ENCODE assay signal across 8 cellular contexts in the genomic region with DNA sequence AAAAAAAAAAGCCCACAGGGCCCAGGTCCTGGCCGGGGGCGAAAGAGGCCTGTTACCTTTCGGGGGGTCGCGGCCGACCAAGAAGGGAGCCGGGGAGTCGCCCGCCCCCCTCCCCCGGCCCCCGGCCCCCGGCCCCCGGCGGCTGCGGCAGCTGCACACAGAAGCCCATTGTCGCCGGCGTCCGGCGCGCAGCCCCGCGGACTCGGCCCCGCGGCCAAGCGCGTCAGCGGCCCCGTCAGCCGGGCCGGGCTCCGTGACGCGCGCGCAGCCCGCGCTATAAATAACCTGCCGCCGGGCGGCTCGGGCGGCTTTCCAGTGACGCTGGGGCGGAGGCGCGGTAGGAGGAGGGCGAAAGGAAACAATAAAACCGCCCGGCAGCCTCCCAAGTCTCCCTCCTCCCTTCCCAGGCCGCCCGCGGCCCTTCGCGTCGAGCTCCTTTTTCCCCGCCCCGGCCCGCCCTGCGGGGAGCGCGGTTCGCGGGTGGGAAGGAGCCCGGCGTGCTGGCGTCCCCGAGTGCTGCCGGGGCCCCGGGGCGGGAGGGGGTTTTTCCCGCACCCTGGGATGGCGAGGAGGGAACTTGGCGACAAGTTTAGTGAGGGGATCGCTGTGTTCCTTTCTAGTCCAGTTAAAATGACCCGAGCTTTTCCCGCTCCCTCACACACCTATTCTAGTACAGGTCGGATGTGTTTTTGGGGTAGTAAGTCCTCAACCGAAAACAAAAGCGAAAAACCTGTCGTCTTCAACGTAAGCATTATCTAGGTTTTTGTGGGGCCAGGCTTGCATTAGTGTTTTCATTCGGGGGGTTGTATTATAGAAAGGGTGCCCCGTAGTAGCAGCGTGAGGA. TPM values are rescaled to one million over a fixed set of nuclear protein-coding genes. Genes with fewer than 3 reads are reported as not detected.
DNase-seq lines count a peak whose midpoint lies in the region; ATAC-seq, FAIRE-seq and TF ChIP-seq lines count a peak whose summit lies in the region.

No MANE protein-coding gene starts in this region.

- TSS peak; percentile 56 for BruUV-seq in HepG2 (replicated peaks; lab: Mats Ljungman, UMichigan)

- H3K4me1 Mint-ChIP-seq in activated CD4-positive, alpha-beta T cell treated with anti-CD3 and anti-CD28 coated beads, Interleukin-2, amount 10 ng/mL, durations not matched to agents 7 days and 5 days, result peaks cover 47% of the 10 kb centered on the region

- peak overlapping the region; percentile 95 for H3K4me3 Mint-ChIP-seq in activated CD4-positive, alpha-beta T cell treated with anti-CD3 and anti-CD28 coated beads, Interleukin-2, amount 10 ng/mL, durations not matched to agents 7 days and 5 days

- H3K4me2 ChIP-seq in HepG2 (ENCODE audit: low read depth, low read length), result peak overlapping the region; percentile 83

- no peak for TF ChIP-seq POLR2A in HepG2 (IDR thresholded peaks at IDR 0.05; ENCODE audit: insufficient read depth in 1 of 2, low read depth in 2 of 2, low read length in 2 of 2)

- POLR2A ChIA-PET in activated CD4-positive, alpha-beta T cell treated with anti-CD3 and anti-CD28 coated beads, Interleukin-2, amount 10 ng/mL, durations not matched to agents 7 days and 5 days (lab: Charles Lee), result interaction anchor here (0.7 to 1.0 kb wide), 2 partner anchors 8 to 180 kb away, joined by 3 to 6 read pairs; no protein-coding TSS in a partner anchor
- POLR2A ChIA-PET in HepG2 (lab: Yijun Ruan, JAX), result no interaction called here

- in situ Hi-C loops in HepG2 (cut with HindIII; ENCODE audit: extremely low pct_ligation_motif_present, low pct_unique_long_range_greater_than_20kb), result loop anchor here (10.0 to 25.0 kb wide), 2 partner anchors 712 to 845 kb away; no protein-coding TSS in a partner anchor

- H3K36me3 ChIP-seq in HepG2 (replicated peaks in 1 of 2; ENCODE audit: control insufficient read depth in 1 of 2, insufficient read depth in 2 of 2, low read length in 2 of 2), result no peaks in the 10 kb centered on the region

- H3K4me3 ChIP-seq in HepG2 (replicated peaks in 1 of 3; ENCODE audit: insufficient read depth in 1 of 3, low read depth in 2 of 3, low read length in 3 of 3), result peak overlapping the region; percentile 72 to 78 (median 77)

- CTCF ChIA-PET in activated CD4-positive, alpha-beta T cell treated with anti-CD3 and anti-CD28 coated beads, Interleukin-2, amount 10 ng/mL, durations not matched to agents 7 days and 5 days (lab: Charles Lee), result interaction anchor here (0.8 to 2.4 kb wide), 3 partner anchors 8 to 247 kb away, joined by 3 to 12 read pairs (median 5); no protein-coding TSS in a partner anchor
- CTCF ChIA-PET in HepG2 (lab: Yijun Ruan, JAX; ENCODE audit: low intra/inter-chr PET ratio, low total read pairs), result no interaction called here

- H3K79me2 ChIP-seq in HepG2 (ENCODE audit: insufficient read depth, low read length), result no peaks in the 10 kb centered on the region

- peak; percentile 97 for DNase-seq in AG20443 (ENCODE audit: low spot score)
- DNase-seq in NCI-H460 (ENCODE audit: extremely low read depth, low read depth), result peak; percentile 93
- DNase-seq in activated CD4-positive, alpha-beta T cell treated with anti-CD3 and anti-CD28 coated beads, Interleukin-2, amount 10 ng/mL, durations not matched to agents 7 days and 5 days, result peak; percentile 87
- peak; percentile 94 for DNase-seq in dedifferentiated amniotic fluid mesenchymal stem cell (ENCODE audit: extremely low spot score)
- DNase-seq in HepG2 (ENCODE audit: low spot score), result peak; percentile 48
- DNase-seq in stimulated activated CD4-positive, alpha-beta T cell treated with anti-CD3 and anti-CD28 coated beads, Interleukin-2, amount 100 ng/mL, for 4 hours (ENCODE audit: low read depth), result peak; percentile 89

- 0 out of 2 replicates have a peak, but pooled peaks have one; percentile 8 for TF ChIP-seq RAD21 in HepG2 (CRISPR knock-in tag; IDR thresholded peaks at IDR 0.05)

- TF ChIP-seq EP300 in HepG2 (IDR thresholded peaks at IDR 0.05; ENCODE audit: low read depth in 2 of 2, low read length in 2 of 2) (no peak), HepG2 (CRISPR knock-in tag; IDR thresholded peaks at IDR 0.05; ENCODE audit: borderline replicate concordance) (no peak)

- peak; percentile 42 for ATAC-seq in GM19043 (IDR thresholded peaks at IDR 0.05; ENCODE audit: low read depth, unreplicated experiment)
- ATAC-seq in HG03342 (IDR thresholded peaks at IDR 0.05; ENCODE audit: unreplicated experiment), result peak; percentile 51
- ATAC-seq in HepG2, result peak; percentile 91

- FAIRE-seq in HepG2 (lab: Jason Lieb, UNC), result no peak

- 9% methylated on average over 27 of the region's 86 CpGs for WGBS in HepG2 (ENCODE audit: low lambda C conversion rate)

- H3K9me3 ChIP-seq in HepG2 (ENCODE audit: low read length), result no peaks in the 10 kb centered on the region

- peaks cover 14% of the 10 kb centered on the region for H3K4me1 ChIP-seq in HepG2 (ENCODE audit: insufficient read depth, low read length)

- H2AFZ ChIP-seq in HepG2 (ENCODE audit: low read length), result peak overlapping the region; percentile 32

- intact Hi-C loops in HepG2 (cut with micrococcal nuclease; ENCODE audit: unreplicated experiment), result loop anchor here (2.0 kb wide), 1 partner anchor 58 kb away; no protein-coding TSS in a partner anchor

- H3K9ac ChIP-seq in HepG2 (ENCODE audit: insufficient read depth, low read depth, low read length), result peak overlapping the region; percentile 6; the same call in 1 of the 2 replicates

- no peak for TF ChIP-seq CTCF in HepG2 (CRISPR knock-in tag; IDR thresholded peaks at IDR 0.05)

- no peaks in the 10 kb centered on the region for H3K36me3 Mint-ChIP-seq in activated CD4-positive, alpha-beta T cell treated with anti-CD3 and anti-CD28 coated beads, Interleukin-2, amount 10 ng/mL, durations not matched to agents 7 days and 5 days (ENCODE audit: low read depth)

- H3K27me3 ChIP-seq in HepG2 (ENCODE audit: control insufficient read depth in 1 of 2, insufficient read depth in 2 of 2, low read length in 2 of 2), result peaks cover 3 to 37% of the 10 kb centered on the region in 2 experiments; a peak in 3 of 5 replicates

- no peaks in the 10 kb centered on the region for H3K27me3 Mint-ChIP-seq in activated CD4-positive, alpha-beta T cell treated with anti-CD3 and anti-CD28 coated beads, Interleukin-2, amount 10 ng/mL, durations not matched to agents 7 days and 5 days

- no peaks in the 10 kb centered on the region for H4K20me1 ChIP-seq in HepG2 (ENCODE audit: insufficient read depth, low read length)

- H3K9me3 Mint-ChIP-seq in activated CD4-positive, alpha-beta T cell treated with anti-CD3 and anti-CD28 coated beads, Interleukin-2, amount 10 ng/mL, durations not matched to agents 7 days and 5 days, result no peaks in the 10 kb centered on the region

- H3K27ac Mint-ChIP-seq in activated CD4-positive, alpha-beta T cell treated with anti-CD3 and anti-CD28 coated beads, Interleukin-2, amount 10 ng/mL, durations not matched to agents 7 days and 5 days, result peak overlapping the region; percentile 99

- no peak overlapping the region for H3K27ac ChIP-seq in HepG2 (ENCODE audit: extremely low read length, insufficient read depth, low read length)

TF ChIP-seq in HepG2, 621 proteins besides CTCF, POLR2A, EP300 and RAD21 (continues in another document):
- TF ChIP-seq ZNF775 (CRISPR knock-in tag; IDR thresholded peaks at IDR 0.05; ENCODE audit: borderline replicate concordance) (no peak), KDM2A (CRISPR knock-in tag; IDR thresholded peaks at IDR 0.05; ENCODE audit: borderline replicate concordance, low read depth) (0 out of 2 replicates have a peak, but pooled peaks have one; percentile 31), ZNF777 (CRISPR knock-in tag; IDR thresholded peaks at IDR 0.05) (0 out of 2 replicates have a peak, but pooled peaks have one; percentile 0), ZNF263 (CRISPR knock-in tag; IDR thresholded peaks at IDR 0.05) (peak; percentile 92), RBFOX2 (IDR thresholded peaks at IDR 0.05; ENCODE audit: low read depth, low read length) (peak; percentile 60)
- TF ChIP-seq, protein P1, sequence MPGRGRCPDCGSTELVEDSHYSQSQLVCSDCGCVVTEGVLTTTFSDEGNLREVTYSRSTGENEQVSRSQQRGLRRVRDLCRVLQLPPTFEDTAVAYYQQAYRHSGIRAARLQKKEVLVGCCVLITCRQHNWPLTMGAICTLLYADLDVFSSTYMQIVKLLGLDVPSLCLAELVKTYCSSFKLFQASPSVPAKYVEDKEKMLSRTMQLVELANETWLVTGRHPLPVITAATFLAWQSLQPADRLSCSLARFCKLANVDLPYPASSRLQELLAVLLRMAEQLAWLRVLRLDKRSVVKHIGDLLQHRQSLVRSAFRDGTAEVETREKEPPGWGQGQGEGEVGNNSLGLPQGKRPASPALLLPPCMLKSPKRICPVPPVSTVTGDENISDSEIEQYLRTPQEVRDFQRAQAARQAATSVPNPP (CRISPR knock-in tag; IDR thresholded peaks at IDR 0.05), result no peak

RNA-seq across cellular contexts. Expression of a gene that starts 10.0 kb away (rescaled TPM):
- total RNA-seq in NCI-H460 (2014; rRNA removed; shearing (Covaris generic)), result 4.8 and 5.7 TPM in 2 replicates
- polyA plus RNA-seq in NCI-H460 (2014; cell fraction: nucleus; rRNA removed), result 7.2 and 9.4 TPM in 2 replicates
- total RNA-seq in activated CD4-positive, alpha-beta T cell treated with anti-CD3 and anti-CD28 coated beads, Interleukin-2, amount 10 ng/mL, durations not matched to agents 7 days and 5 days, result 1 to 10 TPM; 1.2 to 1.7 TPM
- total RNA-seq in HepG2 (2016; rRNA removed; fragmentation: Illumina TruSeq; extraction: Trizol), result not detected in 2 replicates
- not detected in 2 replicates for total RNA-seq in HepG2 (2016; cell fraction: cytosol; rRNA removed; fragmentation: Illumina TruSeq; extraction: Trizol; ENCODE audit: low read depth)
- total RNA-seq in HepG2 (2016; cell fraction: insoluble cytoplasmic fraction; rRNA removed; fragmentation: Illumina TruSeq; extraction: Trizol), result not detected in 2 replicates
- 0.03 TPM in 1 of 2 replicates, not detected in the other for total RNA-seq in HepG2 (2016; cell fraction: membrane; rRNA removed; fragmentation: Illumina TruSeq; extraction: Trizol)
- total RNA-seq in HepG2 (2016; cell fraction: nucleus; rRNA removed; fragmentation: Illumina TruSeq; extraction: Trizol), result not detected in 2 replicates
- 0.13 TPM in 1 of 2 replicates, not detected in the other for polyA plus RNA-seq in HepG2 (2011; rRNA removed)
- polyA plus RNA-seq in HepG2 (2011; cell fraction: cytosol; rRNA removed), result not detected in 2 replicates
- 0.14 and 0.27 TPM in 2 replicates for polyA plus RNA-seq in HepG2 (2011; cell fraction: nucleus; rRNA removed)
- 0.07 TPM in 1 of 2 replicates, not detected in the other for polyA plus RNA-seq in HepG2 (2012)
- not detected in 2 replicates for polyA plus RNA-seq in HepG2 (2016; cell fraction: cytosol; fragmentation: Illumina TruSeq; extraction: Trizol; ENCODE audit: low read depth)
- not detected in 2 replicates for polyA plus RNA-seq in HepG2 (2016; cell fraction: insoluble cytoplasmic fraction; fragmentation: Illumina TruSeq; extraction: Trizol; ENCODE audit: low read depth)
- not detected in 2 replicates for polyA plus RNA-seq in HepG2 (2016; cell fraction: membrane; fragmentation: Illumina TruSeq; extraction: Trizol; ENCODE audit: low read depth)
- 0.13 and 0.21 TPM in 2 replicates for polyA plus RNA-seq in HepG2 (2016; cell fraction: nucleus; fragmentation: Illumina TruSeq; extraction: Trizol; ENCODE audit: insufficient read depth, low read depth)
- 9.7 TPM in 1 of 2 replicates, not detected in the other for polyA minus RNA-seq in HepG2 (2011; rRNA and poly(A)+ RNA removed; ENCODE audit: low replicate concordance)
- 0.20 TPM in 1 of 2 replicates, not detected in the other for polyA minus RNA-seq in HepG2 (2011; cell fraction: cytosol; rRNA and poly(A)+ RNA removed)
- polyA minus RNA-seq in HepG2 (2011; cell fraction: nucleus; rRNA and poly(A)+ RNA removed), result 0.99 TPM in 1 of 2 replicates, not detected in the other
